Comparison of ENCODE assay signal across 34 cellular contexts in the genomic region with DNA sequence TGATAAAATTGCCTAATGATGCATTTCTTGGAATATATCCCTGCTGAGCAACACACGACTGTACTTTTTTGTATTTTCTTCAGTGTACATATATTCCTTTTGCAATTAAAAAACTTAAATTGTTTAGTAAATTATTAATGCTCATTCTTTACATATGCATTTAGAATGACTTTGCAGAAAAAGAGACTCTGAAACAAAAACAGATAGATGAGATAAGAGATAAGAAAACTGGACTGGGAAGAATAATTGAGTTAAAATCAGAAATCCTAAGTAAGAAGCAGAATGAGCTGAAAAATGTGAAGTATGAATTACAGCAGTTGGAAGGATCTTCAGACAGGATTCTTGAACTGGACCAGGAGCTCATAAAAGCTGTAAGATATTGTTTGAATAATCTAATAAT. TPM values are rescaled to one million over a fixed set of nuclear protein-coding genes. Genes with fewer than 3 reads are reported as not detected.
"Had no signal": no experiment of that assay in that cellular context is flagged by ENCODE, and none has a peak within 500 bp of the region (broad histone marks: within the 10 kb centered on the region; RNA-seq: fewer than 3 reads in every experiment).

No MANE protein-coding gene starts in this region.

- H3K4me3 ChIP-seq: colonic mucosa, esophagus squamous epithelium, gastroesophageal sphincter, heart right ventricle, hepatocyte had no signal

- H3K4me2 ChIP-seq: hepatocyte had no signal

- DNase-seq: activated CD4-positive, alpha-beta memory T cell treated with anti-CD3 and anti-CD28 coated beads, Interleukin-2, amount 10 ng/mL, durations not matched to agents 7 days and 5 days; activated CD4-positive, alpha-beta T cell treated with anti-CD3 and anti-CD28 coated beads for 36 hours; activated CD4-positive, alpha-beta T cell treated with anti-CD3 and anti-CD28 coated beads, Interleukin-2, amount 10 ng/mL, durations not matched to agents 24 days and 14 days; activated CD4-positive, CD25-positive, alpha-beta regulatory T cell; activated CD4-positive, CD25-positive, alpha-beta regulatory T cell treated with anti-CD3 and anti-CD28 coated beads, Interleukin-2, amount 50 U/mL, for 72 hours; activated CD8-positive, alpha-beta memory T cell treated with anti-CD3 and anti-CD28 coated beads, Interleukin-2, amount 50 U/mL, for 48 hours; activated gamma-delta T cell; activated naive CD4-positive, alpha-beta T cell; activated naive CD4-positive, alpha-beta T cell treated with anti-CD3 and anti-CD28 coated beads, Interleukin-2, amount 10 ng/mL, durations not matched to agents 7 days and 5 days; activated naive CD8-positive, alpha-beta T cell treated with anti-CD3 and anti-CD28 coated beads, Interleukin-2, amount 10 ng/mL, durations not matched to agents 7 days and 5 days; activated T-cell treated with anti-CD3 and anti-CD28 coated beads for 4 hours; activated T-cell treated with anti-CD3 and anti-CD28 coated beads, Interleukin-2, amount 50 U/mL, for 24 hours; activated T-cell treated with anti-CD3 and anti-CD28 coated beads, Interleukin-2, amount 50 U/mL, for 72 hours; amniotic stem cell; anterior cingulate cortex; caudate nucleus; colonic mucosa; effector CD8-positive, alpha-beta T cell; esophagus squamous epithelium; foreskin melanocyte; heart right ventricle; T-helper 2 cell had no signal

- H3K27ac ChIP-seq: colonic mucosa, epithelial cell of prostate, esophagus squamous epithelium, gastroesophageal sphincter, heart right ventricle, hepatocyte had no signal

- H3K4me1 Mint-ChIP-seq: activated naive CD4-positive, alpha-beta T cell treated with anti-CD3 and anti-CD28 coated beads, Interleukin-2, amount 10 ng/mL, durations not matched to agents 7 days and 5 days had no signal

- H3K9me3 ChIP-seq: colonic mucosa, esophagus squamous epithelium, gastroesophageal sphincter, heart right ventricle had no signal

- H3K27ac Mint-ChIP-seq: activated CD4-positive, alpha-beta memory T cell treated with anti-CD3 and anti-CD28 coated beads, Interleukin-2, amount 10 ng/mL, durations not matched to agents 7 days and 5 days; activated CD4-positive, alpha-beta T cell treated with anti-CD3 and anti-CD28 coated beads for 36 hours; activated CD4-positive, alpha-beta T cell treated with anti-CD3 and anti-CD28 coated beads, Interleukin-2, amount 10 ng/mL, durations not matched to agents 24 days and 14 days; activated naive CD4-positive, alpha-beta T cell treated with anti-CD3 and anti-CD28 coated beads, Interleukin-2, amount 10 ng/mL, durations not matched to agents 7 days and 5 days; activated naive CD4-positive, alpha-beta T cell treated with anti-CD3 and anti-CD28 coated beads, Interleukin-2, amount 50 U/mL, for 72 hours; activated naive CD8-positive, alpha-beta T cell treated with anti-CD3 and anti-CD28 coated beads, Interleukin-2, amount 10 ng/mL, durations not matched to agents 7 days and 5 days; activated T-cell treated with anti-CD3 and anti-CD28 coated beads, Interleukin-2, amount 50 U/mL, for 24 hours; activated T-cell treated with anti-CD3 and anti-CD28 coated beads, Interleukin-2, amount 50 U/mL, for 72 hours had no signal

- H3K27me3 Mint-ChIP-seq: activated CD4-positive, alpha-beta memory T cell treated with anti-CD3 and anti-CD28 coated beads, Interleukin-2, amount 10 ng/mL, durations not matched to agents 7 days and 5 days; activated CD4-positive, alpha-beta T cell treated with anti-CD3 and anti-CD28 coated beads for 36 hours; activated CD4-positive, alpha-beta T cell treated with anti-CD3 and anti-CD28 coated beads, Interleukin-2, amount 10 ng/mL, durations not matched to agents 24 days and 14 days; activated naive CD4-positive, alpha-beta T cell treated with anti-CD3 and anti-CD28 coated beads, Interleukin-2, amount 10 ng/mL, durations not matched to agents 7 days and 5 days; activated naive CD8-positive, alpha-beta T cell treated with anti-CD3 and anti-CD28 coated beads, Interleukin-2, amount 10 ng/mL, durations not matched to agents 7 days and 5 days; activated T-cell treated with anti-CD3 and anti-CD28 coated beads, Interleukin-2, amount 50 U/mL, for 24 hours had no signal

- FAIRE-seq: astrocyte, endometrium, endothelial cell of umbilical vein had no signal

- ATAC-seq: activated CD4-positive, alpha-beta T cell treated with anti-CD3 and anti-CD28 coated beads for 36 hours; activated naive CD4-positive, alpha-beta T cell treated with anti-CD3 and anti-CD28 coated beads, Interleukin-2, amount 50 U/mL, for 72 hours; activated T-cell treated with anti-CD3 and anti-CD28 coated beads, Interleukin-2, amount 50 U/mL, for 72 hours; gastroesophageal sphincter; heart right ventricle had no signal

- H3K9me3 Mint-ChIP-seq: activated CD4-positive, alpha-beta memory T cell treated with anti-CD3 and anti-CD28 coated beads, Interleukin-2, amount 10 ng/mL, durations not matched to agents 7 days and 5 days; activated naive CD4-positive, alpha-beta T cell treated with anti-CD3 and anti-CD28 coated beads, Interleukin-2, amount 10 ng/mL, durations not matched to agents 7 days and 5 days; activated naive CD4-positive, alpha-beta T cell treated with anti-CD3 and anti-CD28 coated beads, Interleukin-2, amount 50 U/mL, for 72 hours; activated naive CD8-positive, alpha-beta T cell treated with anti-CD3 and anti-CD28 coated beads, Interleukin-2, amount 10 ng/mL, durations not matched to agents 7 days and 5 days; activated T-cell treated with anti-CD3 and anti-CD28 coated beads, Interleukin-2, amount 50 U/mL, for 24 hours; activated T-cell treated with anti-CD3 and anti-CD28 coated beads, Interleukin-2, amount 50 U/mL, for 72 hours had no signal

- H3K27me3 ChIP-seq: colonic mucosa, esophagus squamous epithelium, gastroesophageal sphincter, heart right ventricle, hepatocyte had no signal

- H3K4me3 Mint-ChIP-seq: activated CD4-positive, alpha-beta memory T cell treated with anti-CD3 and anti-CD28 coated beads, Interleukin-2, amount 10 ng/mL, durations not matched to agents 7 days and 5 days; activated CD4-positive, alpha-beta T cell treated with anti-CD3 and anti-CD28 coated beads for 36 hours; activated CD4-positive, alpha-beta T cell treated with anti-CD3 and anti-CD28 coated beads, Interleukin-2, amount 10 ng/mL, durations not matched to agents 24 days and 14 days; activated naive CD4-positive, alpha-beta T cell treated with anti-CD3 and anti-CD28 coated beads, Interleukin-2, amount 10 ng/mL, durations not matched to agents 7 days and 5 days; activated naive CD8-positive, alpha-beta T cell treated with anti-CD3 and anti-CD28 coated beads, Interleukin-2, amount 10 ng/mL, durations not matched to agents 7 days and 5 days; activated T-cell treated with anti-CD3 and anti-CD28 coated beads, Interleukin-2, amount 50 U/mL, for 24 hours; activated T-cell treated with anti-CD3 and anti-CD28 coated beads, Interleukin-2, amount 50 U/mL, for 72 hours had no signal

- H2AFZ ChIP-seq: hepatocyte had no signal

- H3K79me2 ChIP-seq: hepatocyte had no signal

- H3K4me1 ChIP-seq: colonic mucosa, esophagus squamous epithelium, gastroesophageal sphincter, heart right ventricle had no signal

RNA-seq across cellular contexts. Expression of a gene that starts 46.1 kb away (rescaled TPM):
- total RNA-seq: activated naive CD4-positive, alpha-beta T cell treated with anti-CD3 and anti-CD28 coated beads, Interleukin-2, amount 50 U/mL, for 72 hours; activated naive CD8-positive, alpha-beta T cell treated with anti-CD3 and anti-CD28 coated beads, Interleukin-2, amount 10 ng/mL, durations not matched to agents 7 days and 5 days; astrocyte; colonic mucosa; dermis microvascular lymphatic vessel endothelial cell; endothelial cell of umbilical vein; esophagus squamous epithelium; fibroblast of lung; fibroblast of villous mesenchyme; gastroesophageal sphincter; glomerular endothelial cell; heart right ventricle; hepatocyte had no signal
- polyA plus RNA-seq: endothelial cell of umbilical vein, esophagus, fibroblast of lung, heart right ventricle, hepatocyte had no signal
